1 cellular context compared by ENCODE assay signal in genomic region chr16:28538733-28539596, GRCh38.
TF ChIP-seq lines count a peak whose summit lies in the region.

NUPR1 (minus strand) TSS chr16:28538974; CDS start chr16:28538907, 67 bp downstream.

TF ChIP-seq in PFSK-1, 5 proteins besides CTCF, POLR2A, EP300 and RAD21 (continued from another document):
- TF ChIP-seq, protein P1, sequence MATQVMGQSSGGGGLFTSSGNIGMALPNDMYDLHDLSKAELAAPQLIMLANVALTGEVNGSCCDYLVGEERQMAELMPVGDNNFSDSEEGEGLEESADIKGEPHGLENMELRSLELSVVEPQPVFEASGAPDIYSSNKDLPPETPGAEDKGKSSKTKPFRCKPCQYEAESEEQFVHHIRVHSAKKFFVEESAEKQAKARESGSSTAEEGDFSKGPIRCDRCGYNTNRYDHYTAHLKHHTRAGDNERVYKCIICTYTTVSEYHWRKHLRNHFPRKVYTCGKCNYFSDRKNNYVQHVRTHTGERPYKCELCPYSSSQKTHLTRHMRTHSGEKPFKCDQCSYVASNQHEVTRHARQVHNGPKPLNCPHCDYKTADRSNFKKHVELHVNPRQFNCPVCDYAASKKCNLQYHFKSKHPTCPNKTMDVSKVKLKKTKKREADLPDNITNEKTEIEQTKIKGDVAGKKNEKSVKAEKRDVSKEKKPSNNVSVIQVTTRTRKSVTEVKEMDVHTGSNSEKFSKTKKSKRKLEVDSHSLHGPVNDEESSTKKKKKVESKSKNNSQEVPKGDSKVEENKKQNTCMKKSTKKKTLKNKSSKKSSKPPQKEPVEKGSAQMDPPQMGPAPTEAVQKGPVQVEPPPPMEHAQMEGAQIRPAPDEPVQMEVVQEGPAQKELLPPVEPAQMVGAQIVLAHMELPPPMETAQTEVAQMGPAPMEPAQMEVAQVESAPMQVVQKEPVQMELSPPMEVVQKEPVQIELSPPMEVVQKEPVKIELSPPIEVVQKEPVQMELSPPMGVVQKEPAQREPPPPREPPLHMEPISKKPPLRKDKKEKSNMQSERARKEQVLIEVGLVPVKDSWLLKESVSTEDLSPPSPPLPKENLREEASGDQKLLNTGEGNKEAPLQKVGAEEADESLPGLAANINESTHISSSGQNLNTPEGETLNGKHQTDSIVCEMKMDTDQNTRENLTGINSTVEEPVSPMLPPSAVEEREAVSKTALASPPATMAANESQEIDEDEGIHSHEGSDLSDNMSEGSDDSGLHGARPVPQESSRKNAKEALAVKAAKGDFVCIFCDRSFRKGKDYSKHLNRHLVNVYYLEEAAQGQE (IDR thresholded peaks at IDR 0.05; ENCODE audit: insufficient read depth in 1 of 2, low read depth in 2 of 2, low read length in 2 of 2), result no peak
- TF ChIP-seq SIN3A (IDR thresholded peaks at IDR 0.05; ENCODE audit: borderline replicate concordance, insufficient read depth, low read length), result no peak
- peak; percentile 98 for TF ChIP-seq FOXP2 (optimal IDR thresholded peaks at IDR 0.05; ENCODE audit: borderline replicate concordance, extremely low read depth, extremely low read length, insufficient read depth)
- TF ChIP-seq TAF1 (IDR thresholded peaks at IDR 0.05; ENCODE audit: borderline replicate concordance, insufficient read depth, low read length), result 0 out of 2 replicates have a peak, but pooled peaks have one; percentile 30
